8 cellular contexts compared by ENCODE assay signal in genomic region chr6:113414511-113414910, GRCh38.
A peak's percentile ranks its signal among the peaks of the same experiment; 100 is the strongest.
DNase-seq lines count a peak whose midpoint lies in the region; ATAC-seq and TF ChIP-seq lines count a peak whose summit lies in the region.

No MANE protein-coding gene starts in this region.

- H3K4me3 ChIP-seq in AG09309 (ENCODE audit: control insufficient read depth, low read depth, low read length) = no peak overlapping the region

- TF ChIP-seq POLR2A in GM18505 (IDR thresholded peaks at IDR 0.05; ENCODE audit: borderline replicate concordance, extremely low read depth, insufficient read depth, insufficient read length) = no peak

- peak; percentile 66 for ATAC-seq in left colon
- ATAC-seq in GM18505 (IDR thresholded peaks at IDR 0.05; ENCODE audit: unreplicated experiment) = no peak
- ATAC-seq in HG03025 (IDR thresholded peaks at IDR 0.05; ENCODE audit: low FRiP score, unreplicated experiment) = no peak

- intact Hi-C loops in left colon (cut with DNase I, micrococcal nuclease) = loop anchor here in 1 of 2 donors (5.0 kb wide), 1 partner anchor 443 kb away; the partner anchor contains the start of gene MARCKS

- TF ChIP-seq CTCF in AG09309 (IDR thresholded peaks at IDR 0.05; ENCODE audit: control insufficient read depth, insufficient read depth, low read depth, low read length, missing control alignments) = peak; percentile 77
- TF ChIP-seq CTCF in LNCAP (IDR thresholded peaks at IDR 0.05) = peak; percentile 59

- peak; percentile 65 for DNase-seq in AG09309 (ENCODE audit: low read depth)
- DNase-seq in astrocyte of the hippocampus (ENCODE audit: low read depth, low spot score) = peak; percentile 74
- peak; percentile 30 to 33 for DNase-seq in left colon
- DNase-seq in retina = no peak
- no peak for DNase-seq in NOMO-1 (lab: John Stamatoyannopoulos, UW; ENCODE audit: unreplicated experiment in 2 of 2)

Comparison
In these comparisons a context has a peak if more than half of its experiments do, and no peak if none do; other contexts are left out.
1. DNase-seq: peak in AG09309 (single experiment), astrocyte of the hippocampus (single experiment) and left colon (2 of 2); none in retina (single experiment) and NOMO-1 (0 of 2).